1 cellular context compared by ENCODE assay signal in genomic region chr18:3869848-3870247, GRCh38.
TF ChIP-seq lines count a peak whose summit lies in the region.

No MANE protein-coding gene starts in this region.

TF ChIP-seq in K562, 482 proteins besides CTCF, POLR2A, EP300 and RAD21 (continued from another document):
- peak; percentile 57; the same call in 1 of the 2 replicates for TF ChIP-seq DEAF1 (CRISPR knock-in tag; IDR thresholded peaks at IDR 0.05)
- TF ChIP-seq ZKSCAN1 (IDR thresholded peaks at IDR 0.05; ENCODE audit: low read depth, low read length): no peak
- TF ChIP-seq MYC (IDR thresholded peaks at IDR 0.05; ENCODE audit: low read depth, low read length): 0 out of 2 replicates have a peak, but pooled peaks have one; percentile 24
- TF ChIP-seq MYC (CRISPR knock-in tag; IDR thresholded peaks at IDR 0.05; ENCODE audit: borderline replicate concordance, low read depth): no peak
